In genomic region chr6:145735356-145736165, GRCh38 we compare ENCODE assay signal across 8 cellular contexts. TPM values are rescaled to one million over a fixed set of nuclear protein-coding genes. Genes with fewer than 3 reads are reported as not detected.
A peak's percentile ranks its signal among the peaks of the same experiment; 100 is the strongest.
DNase-seq lines count a peak whose midpoint lies in the region; ATAC-seq and TF ChIP-seq lines count a peak whose summit lies in the region.

Gene EPM2A, minus strand, starts transcription at chr6:145735520. Its CDS starts 22 bp downstream, at chr6:145735498.

- H3K4me3 ChIP-seq in Caco-2 (ENCODE audit: low read depth, low read length) (peak within 1 kb of the TSS; percentile 79), OCI-LY1 (ENCODE audit: low read depth, low read length, poor library complexity, severe bottlenecking) (peak within 1 kb of the TSS; percentile 95), mucosa of stomach (ENCODE audit: low read length) (peak within 1 kb of the TSS; percentile 69)

- peaks cover 14% of the 10 kb centered on the region for H3K36me3 Mint-ChIP-seq in Caco-2 (ENCODE audit: insufficient read depth, unreplicated experiment)

- peaks cover 10% of the 10 kb centered on the region for H3K9me3 Mint-ChIP-seq in Caco-2 (ENCODE audit: unreplicated experiment)

- H3K9me3 ChIP-seq in Caco-2 (no peaks in the 10 kb centered on the region), OCI-LY1 (ENCODE audit: low read length) (no peaks in the 10 kb centered on the region), mucosa of stomach (ENCODE audit: control insufficient read depth, low read length) (no peaks in the 10 kb centered on the region)

- no peak for TF ChIP-seq CTCF in Caco-2 (IDR thresholded peaks at IDR 0.05; ENCODE audit: insufficient read depth in 1 of 2, low read depth in 1 of 2, low read length in 1 of 2, severe bottlenecking in 1 of 2, unreplicated experiment in 1 of 2)
- TF ChIP-seq CTCF in OCI-LY1 (IDR thresholded peaks at IDR 0.05; ENCODE audit: low read length): peak; percentile 27; the same call in 1 of the 2 replicates

- intact Hi-C loops in Caco-2 (cut with micrococcal nuclease; ENCODE audit: unreplicated experiment): loop anchor here (1.0 to 2.0 kb wide), 2 partner anchors 79 to 153 kb away; partner anchors contain the start of gene FBXO30

- H3K4me1 Mint-ChIP-seq in Caco-2 (ENCODE audit: low read depth, unreplicated experiment): peaks cover 10% of the 10 kb centered on the region

- peak within 1 kb of the TSS; percentile 92 for H3K27ac ChIP-seq in OCI-LY1 (ENCODE audit: low read depth, low read length, poor library complexity, severe bottlenecking)

- H2AFZ ChIP-seq in OCI-LY1 (ENCODE audit: low read length): peak within 1 kb of the TSS; percentile 78

- POLR2A ChIA-PET in Caco-2 (lab: Charles Lee): interaction anchor here (0.6 to 1.9 kb wide), 8 partner anchors 20 to 228 kb away, joined by 3 to 17 read pairs (median 4); partner anchors contain the start of genes FBXO30 and SHPRH

- peak; percentile 59 for TF ChIP-seq POLR2A in erythroblast (IDR thresholded peaks at IDR 0.05; ENCODE audit: low read length)

- H3K4me2 ChIP-seq in OCI-LY1 (ENCODE audit: low read length): peak within 1 kb of the TSS; percentile 98

- ATAC-seq in GM19455 (IDR thresholded peaks at IDR 0.05; ENCODE audit: unreplicated experiment): peak; percentile 75
- peak; percentile 76 for ATAC-seq in HG03575 (IDR thresholded peaks at IDR 0.05; ENCODE audit: extremely low read depth, insufficient number of reproducible peaks, low FRiP score, unreplicated experiment)

- no peaks in the 10 kb centered on the region for H4K20me1 ChIP-seq in OCI-LY1 (ENCODE audit: insufficient read depth, low read length)

- H3K36me3 ChIP-seq in Caco-2 (ENCODE audit: control insufficient read depth, insufficient read depth, low read length) (no peaks in the 10 kb centered on the region), OCI-LY1 (ENCODE audit: insufficient read depth, low read length) (peaks cover under 1% of the 10 kb centered on the region; the same call in 1 of the 2 replicates), mucosa of stomach (ENCODE audit: control insufficient read depth, insufficient read depth, low read length) (no peaks in the 10 kb centered on the region)

- TSS peak; percentile 89 for BruUV-seq in Caco-2 (replicated peaks; lab: Mats Ljungman, UMichigan)

- CTCF ChIA-PET in Caco-2 (lab: Charles Lee): interaction anchor here (1.1 to 1.2 kb wide), 2 partner anchors 80 kb away, joined by 3 to 4 read pairs; partner anchors contain the start of gene FBXO30

- peak within 1 kb of the TSS; percentile 93 for H3K4me3 Mint-ChIP-seq in Caco-2 (ENCODE audit: unreplicated experiment)

- peaks cover 18% of the 10 kb centered on the region for H3K4me1 ChIP-seq in Caco-2
- H3K4me1 ChIP-seq in OCI-LY1 (ENCODE audit: insufficient read depth, low read length, severe bottlenecking): peaks cover 25% of the 10 kb centered on the region
- H3K4me1 ChIP-seq in mucosa of stomach (ENCODE audit: control insufficient read depth, insufficient read depth, low read length): peaks cover 9% of the 10 kb centered on the region

- peak; percentile 86 to 91 for DNase-seq in Caco-2
- DNase-seq in activated T-cell treated with anti-CD3 and anti-CD28 coated beads for 4 hours: peak; percentile 31
- DNase-seq in erythroblast (lab: John Stamatoyannopoulos, UW): peak; percentile 83 to 86
- DNase-seq in stimulated activated CD8-positive, alpha-beta memory T cell treated with anti-CD3 and anti-CD28 coated beads, Interleukin-7, amount 100 ng/mL, for 48 hours (ENCODE audit: extremely low read depth in 1 of 2, low read depth in 1 of 2): peak; percentile 27 to 41

- no peaks in the 10 kb centered on the region for H3K9me2 ChIP-seq in OCI-LY1 (ENCODE audit: low read depth, low read length)

- no peaks in the 10 kb centered on the region for H3F3A ChIP-seq in OCI-LY1 (ENCODE audit: insufficient read depth, low read length)

- H3K9ac ChIP-seq in OCI-LY1 (ENCODE audit: low read length): peak within 1 kb of the TSS; percentile 99
- peak within 1 kb of the TSS; percentile 89 for H3K9ac ChIP-seq in mucosa of stomach (ENCODE audit: low read length)

- H3K79me2 ChIP-seq in OCI-LY1 (ENCODE audit: insufficient read depth, low read length): 0 out of 2 replicates have a peak, but pooled peaks cover 4% of the 10 kb centered on the region

- H3K27me3 Mint-ChIP-seq in Caco-2 (ENCODE audit: insufficient read depth, unreplicated experiment): no peaks in the 10 kb centered on the region

- H3K27me3 ChIP-seq in Caco-2 (replicated peaks; ENCODE audit: control insufficient read depth, insufficient read depth, low read length): no peaks in the 10 kb centered on the region
- no peaks in the 10 kb centered on the region for H3K27me3 ChIP-seq in OCI-LY1 (ENCODE audit: insufficient read depth, low read length)
- no peaks in the 10 kb centered on the region for H3K27me3 ChIP-seq in mucosa of stomach (ENCODE audit: control insufficient read depth, insufficient read depth, low read length)

- H3K27ac Mint-ChIP-seq in Caco-2 (ENCODE audit: unreplicated experiment): peak within 1 kb of the TSS; percentile 99

RNA-seq across cellular contexts. Expression of gene EPM2A, which starts in this region (rescaled TPM):
- total RNA-seq in Caco-2 (2022): 6.9 and 8.1 TPM in 2 replicates

Comparison
In these comparisons a context has a peak if more than half of its experiments do, and no peak if none do; other contexts are left out.
1. Peak in every context shown above with its lines: DNase-seq, ATAC-seq, H3K4me3 ChIP-seq and H3K27ac ChIP-seq.
2. DNase-seq: peak in every context shown above with its lines; median percentile 88 in Caco-2; 84 in erythroblast; 34 in stimulated activated CD8-positive, alpha-beta memory T cell treated with anti-CD3 and anti-CD28 coated beads, Interleukin-7, amount 100 ng/mL, for 48 hours; 31 in activated T-cell treated with anti-CD3 and anti-CD28 coated beads for 4 hours.